8 cellular contexts compared by ENCODE assay signal in the genomic region with DNA sequence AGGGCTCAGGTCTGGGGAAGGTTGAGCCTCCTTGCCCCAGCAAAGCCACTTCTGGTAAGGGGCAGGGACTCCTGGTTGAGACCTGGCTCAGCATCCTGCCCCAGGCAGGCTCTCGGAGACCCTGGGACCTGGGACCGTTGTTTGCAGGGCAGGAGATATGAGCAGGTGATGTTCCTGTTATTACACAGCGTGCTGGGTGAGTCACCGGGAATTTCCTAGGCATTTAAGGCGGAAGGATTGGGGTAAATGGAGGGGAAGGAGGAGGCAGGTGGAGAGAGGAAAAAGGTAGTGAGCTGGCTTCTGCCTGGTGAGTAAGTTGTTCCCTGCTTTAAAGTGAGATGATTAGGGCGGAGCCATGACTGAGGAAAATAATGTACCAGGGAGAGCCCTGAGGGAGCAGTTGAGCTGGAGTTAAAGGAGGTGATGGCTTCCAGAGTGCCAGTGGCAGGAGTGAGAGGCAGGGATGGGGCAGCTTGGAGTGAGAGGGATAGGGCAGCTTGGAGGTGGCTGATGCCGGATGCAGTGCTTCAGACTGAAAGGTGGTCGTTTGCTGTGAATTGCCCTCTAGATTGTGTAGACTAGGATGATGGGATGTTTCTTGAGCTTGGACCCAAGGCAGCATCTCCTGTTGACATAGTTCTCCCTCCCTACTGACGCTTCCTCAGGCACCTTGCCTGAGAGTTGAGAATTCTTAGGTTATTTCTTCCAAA.
DNase-seq lines count a peak whose midpoint lies in the region; ATAC-seq and TF ChIP-seq lines count a peak whose summit lies in the region.

No MANE protein-coding gene starts in this region.

- peaks cover 27% of the 10 kb centered on the region for H3K36me3 ChIP-seq in CD8-positive, alpha-beta memory T cell (ENCODE audit: insufficient read depth, low read length)
- H3K36me3 ChIP-seq in mammary epithelial cell (ENCODE audit: insufficient read depth, low read length) (peaks cover 2% of the 10 kb centered on the region), neutrophil (peaks cover 4% of the 10 kb centered on the region)

- TF ChIP-seq CTCF in mammary epithelial cell (conservative IDR thresholded peaks at IDR 0.05 in 1 of 2, IDR thresholded peaks at IDR 0.05 in 1 of 2; ENCODE audit: extremely low read depth in 1 of 2, insufficient read depth in 1 of 2, low read depth in 1 of 2, low read length in 2 of 2) (no peak), neutrophil (IDR thresholded peaks at IDR 0.05) (no peak)

- peak overlapping the region in 3 of 7 donors; percentile 13 to 38 (median 32) for H3K4me3 Mint-ChIP-seq in CD8-positive, alpha-beta memory T cell

- H3K27me3 Mint-ChIP-seq in CD8-positive, alpha-beta memory T cell = peaks cover 0 to 1% of the 10 kb centered on the region in 2 donors

- peak overlapping the region; percentile 42 for H3K9ac ChIP-seq in mammary epithelial cell (ENCODE audit: insufficient read depth, low read length)

- no peak overlapping the region for H2AFZ ChIP-seq in mammary epithelial cell (ENCODE audit: low read depth, low read length)

- no peaks in the 10 kb centered on the region for H3K27me3 ChIP-seq in CD8-positive, alpha-beta memory T cell (ENCODE audit: insufficient read depth, low read length, poor library complexity, severe bottlenecking)
- H3K27me3 ChIP-seq in mammary epithelial cell (ENCODE audit: insufficient read depth, low read length) = no peaks in the 10 kb centered on the region
- H3K27me3 ChIP-seq in neutrophil = no peaks in the 10 kb centered on the region

- H3K36me3 Mint-ChIP-seq in CD8-positive, alpha-beta memory T cell = peaks cover 0 to 97% (median 21%) of the 10 kb centered on the region in 3 donors

- H3K27ac ChIP-seq in CD8-positive, alpha-beta memory T cell (ENCODE audit: low read depth, low read length) = no peak overlapping the region
- H3K27ac ChIP-seq in mammary epithelial cell (ENCODE audit: insufficient read depth, low read depth, low read length) = peak overlapping the region; percentile 79
- peak overlapping the region; percentile 76 for H3K27ac ChIP-seq in neutrophil

- H3K4me1 Mint-ChIP-seq in CD8-positive, alpha-beta memory T cell = peaks cover 47 to 60% (median 48%) of the 10 kb centered on the region in 3 donors

- BruUV-seq in mammary epithelial cell (replicated peaks; lab: Mats Ljungman, UMichigan) = no TSS peak

- DNase-seq in CD8-positive, alpha-beta memory T cell = no peak
- DNase-seq in NCI-H146 treated with DMSO at 0.1 percent for 48 hours (lab: John Stamatoyannopoulos, UW; ENCODE audit: unreplicated experiment) = peak; percentile 4
- DNase-seq in mammary epithelial cell = peak; percentile 99
- DNase-seq in NCI-H1436 (lab: John Stamatoyannopoulos, UW) = no peak
- DNase-seq in NCI-H526 (lab: John Stamatoyannopoulos, UW) = no peak

- no peaks in the 10 kb centered on the region for H3K9me3 ChIP-seq in CD8-positive, alpha-beta memory T cell (ENCODE audit: low read length)
- H3K9me3 ChIP-seq in mammary epithelial cell (replicated peaks; ENCODE audit: insufficient read depth, low read length) (no peaks in the 10 kb centered on the region), neutrophil (no peaks in the 10 kb centered on the region)

- H4K20me1 ChIP-seq in mammary epithelial cell (ENCODE audit: insufficient read depth, low read length) = no peaks in the 10 kb centered on the region

- CTCF ChIA-PET in CD8-positive, alpha-beta memory T cell (lab: Charles Lee) = no interaction called here
- CTCF ChIA-PET in mammary epithelial cell (lab: Charles Lee; ENCODE audit: low non-redundant PET) = no interaction called here

- dilution Hi-C loops in mammary epithelial cell (cut with HindIII; ENCODE audit: low sequenced_read_pairs) = no loop called here

- in situ Hi-C loops in mammary epithelial cell (cut with MboI; ENCODE audit: low sequenced_read_pairs in 2 of 2) = no loop called here

- no peak overlapping the region for H3K4me3 ChIP-seq in CD8-positive, alpha-beta memory T cell (ENCODE audit: low read length)
- no peak overlapping the region for H3K4me3 ChIP-seq in mammary epithelial cell (replicated peaks in 1 of 3; ENCODE audit: insufficient read depth in 1 of 3, low read depth in 2 of 3, low read length in 3 of 3)
- no peak overlapping the region for H3K4me3 ChIP-seq in neutrophil (ENCODE audit: low read depth in 1 of 2, low read length in 1 of 2)

- intact Hi-C loops in mammary epithelial cell (cut with micrococcal nuclease) = loop anchor here (1.0 to 5.0 kb wide), 8 partner anchors 25 to 228 kb away; no protein-coding TSS in a partner anchor

- WGBS in mammary epithelial cell (ENCODE audit: low coverage, missing lambda C conversion rate) = 24% methylated on average over 9 of the region's 9 CpGs

- ATAC-seq in HG03045 (IDR thresholded peaks at IDR 0.05; ENCODE audit: unreplicated experiment) (no peak), HG03354 (IDR thresholded peaks at IDR 0.05; ENCODE audit: poor library complexity, severe bottlenecking, unreplicated experiment) (no peak)

- peak overlapping the region; percentile 20 to 95 (median 88) for H3K27ac Mint-ChIP-seq in CD8-positive, alpha-beta memory T cell

- peaks cover 6% of the 10 kb centered on the region for H3K4me1 ChIP-seq in CD8-positive, alpha-beta memory T cell (ENCODE audit: insufficient read depth, low read length)
- H3K4me1 ChIP-seq in mammary epithelial cell (ENCODE audit: insufficient read depth, low read length) (peaks cover 55% of the 10 kb centered on the region), neutrophil (ENCODE audit: control insufficient read depth in 1 of 2, insufficient read depth in 1 of 2, low read depth in 1 of 2, low read length in 1 of 2) (peaks cover 33 to 34% of the 10 kb centered on the region in 2 experiments)

- POLR2A ChIA-PET in CD8-positive, alpha-beta memory T cell (lab: Charles Lee) = no interaction called here

- peaks cover 25% of the 10 kb centered on the region for H3K79me2 ChIP-seq in mammary epithelial cell (ENCODE audit: insufficient read depth, low read length)

- peak overlapping the region; percentile 43 for H3K4me2 ChIP-seq in mammary epithelial cell (ENCODE audit: insufficient read depth, low read depth, low read length)

- no peaks in the 10 kb centered on the region for H3K9me3 Mint-ChIP-seq in CD8-positive, alpha-beta memory T cell

Comparison
In these comparisons a context has a peak if more than half of its experiments do, and no peak if none do; other contexts are left out.
1. DNase-seq: peak in NCI-H146 treated with DMSO at 0.1 percent for 48 hours (single experiment) and mammary epithelial cell (single experiment); none in CD8-positive, alpha-beta memory T cell (0 of 5), NCI-H1436 (single experiment) and NCI-H526 (0 of 2).